Comparison of ENCODE assay signal across 8 cellular contexts in the genomic region with DNA sequence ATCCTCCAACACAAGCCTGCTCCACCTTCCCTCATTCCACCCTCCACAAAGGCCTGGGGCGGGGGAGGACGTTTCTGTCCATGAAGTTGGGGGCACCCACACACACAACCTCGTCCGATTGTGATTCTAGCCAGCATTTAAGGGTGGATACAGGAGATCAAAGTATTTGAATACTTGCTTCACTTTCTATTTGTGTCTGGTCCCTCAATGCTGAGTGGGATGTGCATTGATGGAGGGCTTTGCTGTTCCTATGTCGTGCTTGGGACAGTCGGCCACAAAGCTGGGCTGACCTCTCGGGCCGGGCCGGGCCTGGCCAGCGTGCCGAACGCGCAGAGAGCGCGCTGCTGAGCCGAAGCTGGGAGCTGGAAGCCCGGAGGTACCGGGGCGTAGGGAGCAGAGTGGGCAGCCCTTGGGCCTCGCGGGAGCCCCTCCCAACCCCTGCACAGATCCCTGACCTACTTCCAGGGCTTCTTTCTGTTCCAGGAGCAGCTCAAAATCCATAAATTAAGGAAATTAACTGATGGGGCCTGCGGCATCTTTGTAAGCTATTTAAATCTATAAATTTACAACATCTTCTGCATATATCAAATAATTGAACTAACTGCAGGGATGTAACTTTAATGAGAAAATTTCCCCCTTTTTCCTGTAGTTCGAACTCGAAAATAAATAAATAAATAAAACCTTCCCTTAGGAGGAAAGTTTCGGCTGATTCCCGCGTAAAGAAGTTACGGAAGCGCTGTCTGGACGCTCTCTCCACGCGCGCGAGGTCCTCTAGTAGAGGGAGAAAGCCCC. TPM values are rescaled to one million over a fixed set of nuclear protein-coding genes. Genes with fewer than 3 reads are reported as not detected.
DNase-seq lines count a peak whose midpoint lies in the region; ATAC-seq, FAIRE-seq and TF ChIP-seq lines count a peak whose summit lies in the region.

No MANE protein-coding gene starts in this region.

- no peak overlapping the region for H2BK12ac ChIP-seq in H1 (ENCODE audit: low read depth, low read length)

- intact Hi-C loops in naive thymus-derived CD4-positive, alpha-beta T cell (cut with micrococcal nuclease), result no loop called here

- no peaks in the 10 kb centered on the region for H4K20me1 ChIP-seq in H1 (replicated peaks in 1 of 2; ENCODE audit: control insufficient read depth in 1 of 2, insufficient read depth in 2 of 2, low read length in 2 of 2)

- H3K23me2 ChIP-seq in H1 (ENCODE audit: low read depth, low read length), result peaks cover 10% of the 10 kb centered on the region

- no peaks in the 10 kb centered on the region for H3K9me3 Mint-ChIP-seq in naive thymus-derived CD4-positive, alpha-beta T cell

- H3K56ac ChIP-seq in H1 (replicated peaks; ENCODE audit: insufficient read length, low read depth, low read length), result no peak overlapping the region

- H3K14ac ChIP-seq in H1 (ENCODE audit: insufficient read length), result no peak overlapping the region

- H4K5ac ChIP-seq in H1 (ENCODE audit: insufficient read length, low read depth, low read length), result no peak overlapping the region

- H3K4me3 Mint-ChIP-seq in naive thymus-derived CD4-positive, alpha-beta T cell, result peak overlapping the region; percentile 32 to 85 (median 58)

- peak overlapping the region in 2 of 4 experiments; percentile 20 to 33; a peak in 2 of 7 replicates for H3K9ac ChIP-seq in H1 (replicated peaks in 1 of 4; ENCODE audit: extremely low read depth in 1 of 4, low read depth in 3 of 4, low read length in 3 of 4)

- H2AFZ ChIP-seq in H1 (ENCODE audit: low read length), result peak overlapping the region; percentile 60; the same call in 1 of the 2 replicates

- H3K36me3 ChIP-seq in BE2C, result no peaks in the 10 kb centered on the region
- H3K36me3 ChIP-seq in H1 (ENCODE audit: control insufficient read depth in 2 of 4, insufficient read depth in 4 of 4, low read length in 3 of 4), result no peaks in the 10 kb centered on the region; a peak in 1 of 8 replicates
- H3K36me3 ChIP-seq in naive thymus-derived CD4-positive, alpha-beta T cell (ENCODE audit: control insufficient read depth in 2 of 3, insufficient read depth in 3 of 3, low read length in 3 of 3), result no peaks in the 10 kb centered on the region

- no peak overlapping the region for H2AK5ac ChIP-seq in H1 (ENCODE audit: low read depth, low read length)

- H3K23ac ChIP-seq in H1 (ENCODE audit: insufficient read length), result no peak overlapping the region

- H3K27me3 Mint-ChIP-seq in naive thymus-derived CD4-positive, alpha-beta T cell, result peaks cover 25 to 48% (median 32%) of the 10 kb centered on the region in 5 donors

- POLR2A ChIA-PET in H1 (lab: Charles Lee; ENCODE audit: partially characterized antibody), result interaction anchor here (0.5 to 2.2 kb wide), 24 partner anchors 9 to 379 kb away, joined by 3 to 9 read pairs (median 3); no protein-coding TSS in a partner anchor
- POLR2A ChIA-PET in naive thymus-derived CD4-positive, alpha-beta T cell (lab: Charles Lee), result no interaction called here

- H3K9me3 ChIP-seq in BE2C, result no peaks in the 10 kb centered on the region
- H3K9me3 ChIP-seq in H1 (ENCODE audit: insufficient read depth in 2 of 2, low read depth in 1 of 2, low read length in 1 of 2), result no peaks in the 10 kb centered on the region
- H3K9me3 ChIP-seq in naive thymus-derived CD4-positive, alpha-beta T cell (ENCODE audit: control insufficient read depth in 2 of 3, low read length in 3 of 3), result no peaks in the 10 kb centered on the region

- H2BK15ac ChIP-seq in H1 (ENCODE audit: low read length), result no peak overlapping the region

- H3K4me3 ChIP-seq in BE2C (ENCODE audit: low read depth, low read length) (peak overlapping the region; percentile 85), H1 (ENCODE audit: extremely low read depth in 1 of 4, insufficient read depth in 2 of 4, low read depth in 3 of 4, low read length in 4 of 4) (peak overlapping the region; percentile 40 to 91 (median 58))
- no peak overlapping the region for H3K4me3 ChIP-seq in naive thymus-derived CD4-positive, alpha-beta T cell (ENCODE audit: low read length)

- H3K36me3 Mint-ChIP-seq in naive thymus-derived CD4-positive, alpha-beta T cell, result peaks cover 0 to 3% (median 0%) of the 10 kb centered on the region in 5 donors

- no peak for ATAC-seq in naive thymus-derived CD4-positive, alpha-beta T cell
- no peak for ATAC-seq in left lobe of liver
- no peak for ATAC-seq in HG02571 (IDR thresholded peaks at IDR 0.05; ENCODE audit: unreplicated experiment)

- TF ChIP-seq CTCF in BE2C (IDR thresholded peaks at IDR 0.05; ENCODE audit: low read depth, low read length), result no peak
- no peak for TF ChIP-seq CTCF in H1 (IDR thresholded peaks at IDR 0.05; ENCODE audit: control extremely low read depth in 1 of 3, insufficient read depth in 1 of 3, low read depth in 1 of 3, low read length in 3 of 3)

- no peak overlapping the region for H2BK20ac ChIP-seq in H1 (ENCODE audit: low read length)

- H3K79me1 ChIP-seq in H1 (ENCODE audit: low read depth, low read length), result no peaks in the 10 kb centered on the region

- no peak for DNase-seq in BE2C
- DNase-seq in NCI-H526 treated with DMSO at 0.1 percent for 48 hours (lab: John Stamatoyannopoulos, UW), result peak; percentile 61
- DNase-seq in H1 (ENCODE audit: low read depth in 1 of 2, low spot score in 2 of 2), result peak in 1 of 2 experiments; percentile 65
- DNase-seq in naive thymus-derived CD4-positive, alpha-beta T cell, result no peak
- no peak for DNase-seq in D341Med (ENCODE audit: low spot score)
- DNase-seq in left lobe of liver (ENCODE audit: low spot score), result no peak
- no peak for DNase-seq in NCI-H128 (lab: John Stamatoyannopoulos, UW; ENCODE audit: unreplicated experiment)

- no peak overlapping the region for H3K27ac Mint-ChIP-seq in naive thymus-derived CD4-positive, alpha-beta T cell

- no peak for FAIRE-seq in H1 (lab: Jason Lieb, UNC)

- peak overlapping the region; percentile 66 to 84 for H3K4me2 ChIP-seq in H1 (ENCODE audit: insufficient read depth in 1 of 2, low read depth in 2 of 2, low read length in 2 of 2)

- H3K4me1 ChIP-seq in BE2C (peaks cover 20% of the 10 kb centered on the region), H1 (replicated peaks in 1 of 4; ENCODE audit: control insufficient read depth in 3 of 4, insufficient read depth in 4 of 4, low read length in 3 of 4) (peaks cover 7 to 14% (median 12%) of the 10 kb centered on the region in 4 experiments)
- H3K4me1 ChIP-seq in naive thymus-derived CD4-positive, alpha-beta T cell (ENCODE audit: control insufficient read depth in 2 of 2, insufficient read depth in 2 of 2, low read length in 2 of 2), result no peaks in the 10 kb centered on the region

- no peak overlapping the region for H2BK120ac ChIP-seq in H1 (replicated peaks; ENCODE audit: low read depth, low read length)

- peak overlapping the region; percentile 72 for H4K91ac ChIP-seq in H1 (replicated peaks; ENCODE audit: insufficient read length, low read length)

- H3K18ac ChIP-seq in H1 (ENCODE audit: extremely low read depth, low read length), result peak overlapping the region; percentile 33; the same call in 1 of the 2 replicates

- peaks cover 0 to 12% (median 4%) of the 10 kb centered on the region in 7 donors for H3K4me1 Mint-ChIP-seq in naive thymus-derived CD4-positive, alpha-beta T cell

- H3K79me2 ChIP-seq in H1 (ENCODE audit: control insufficient read depth in 1 of 2, insufficient read depth in 2 of 2, low read length in 2 of 2), result no peaks in the 10 kb centered on the region; a peak in 1 of 4 replicates

- H3K27me3 ChIP-seq in BE2C (no peaks in the 10 kb centered on the region), H1 (replicated peaks in 1 of 4; ENCODE audit: control insufficient read depth in 3 of 4, extremely low read depth in 1 of 4, insufficient read depth in 3 of 4, low read length in 3 of 4) (no peaks in the 10 kb centered on the region; a peak in 2 of 7 replicates)
- peaks cover 0 to 5% of the 10 kb centered on the region in 2 donors for H3K27me3 ChIP-seq in naive thymus-derived CD4-positive, alpha-beta T cell (ENCODE audit: control insufficient read depth in 2 of 2, insufficient read depth in 2 of 2, low read length in 2 of 2)

- TF ChIP-seq POLR2A in H1 (IDR thresholded peaks at IDR 0.05; ENCODE audit: control extremely low read depth in 1 of 2, low read depth in 2 of 2, low read length in 2 of 2), result no peak

- no peak overlapping the region for H3K4ac ChIP-seq in H1 (replicated peaks; ENCODE audit: insufficient read length, low read depth, low read length)

- TF ChIP-seq RAD21 in H1 (IDR thresholded peaks at IDR 0.05 in 1 of 2, conservative IDR thresholded peaks at IDR 0.05 in 1 of 2; ENCODE audit: low read depth in 2 of 2, low read length in 2 of 2), result no peak

- 26% methylated on average over 34 of the region's 34 CpGs; no CpG with 5 or more reads in 1 of the 2 experiments for WGBS in H1 (ENCODE audit: extremely low coverage in 1 of 2, insufficient coverage in 1 of 2, insufficient read length in 1 of 2, insufficient replicate concordance in 2 of 2, low coverage in 1 of 2, low lambda C conversion rate in 2 of 2, missing lambda C conversion rate in 1 of 2), 2 experiments

- TF ChIP-seq EP300 in H1 (IDR thresholded peaks at IDR 0.05; ENCODE audit: borderline replicate concordance in 1 of 2, low read depth in 2 of 2, low read length in 2 of 2), result no peak

- CTCF ChIA-PET in H1 (lab: Charles Lee; ENCODE audit: partially characterized antibody), result interaction anchor here (0.7 to 2.4 kb wide), 29 partner anchors 8 to 349 kb away, joined by 3 to 23 read pairs (median 3); no protein-coding TSS in a partner anchor
- CTCF ChIA-PET in naive thymus-derived CD4-positive, alpha-beta T cell (lab: Charles Lee), result interaction anchor here (0.7 to 0.9 kb wide), 3 partner anchors 17 to 354 kb away, joined by 3 read pairs; no protein-coding TSS in a partner anchor

- H4K8ac ChIP-seq in H1 (ENCODE audit: extremely low read depth, insufficient read depth, low read length), result no peak overlapping the region; the same call in none of the 2 replicates

- no peak overlapping the region for H2BK5ac ChIP-seq in H1 (ENCODE audit: low read depth, low read length)

- H3K27ac ChIP-seq in H1 (ENCODE audit: low read depth, low read length), result peak overlapping the region; percentile 72; the same call in 1 of the 2 replicates
- H3K27ac ChIP-seq in naive thymus-derived CD4-positive, alpha-beta T cell (ENCODE audit: low read depth, low read length), result no peak overlapping the region

RNA-seq across cellular contexts. Expression of a gene that starts 1.9 kb away (rescaled TPM):
- 45.2 TPM for polyA plus RNA-seq in BE2C (2012; ENCODE audit: insufficient read depth, insufficient read length, low read depth)
- 25.1 and 25.5 TPM in 2 replicates for total RNA-seq in H1 (2021; fragmentation: NEBNext Ultra II Directional; extraction: Animal tissue kit (Norgen Biotek cat#: 25700))
- polyA plus RNA-seq in H1 (2011; rRNA removed), result 27.0 and 51.8 TPM in 2 replicates
- 48.8 TPM for polyA plus RNA-seq in H1 (2011; cell fraction: cytosol; rRNA removed)
- polyA plus RNA-seq in H1 (2011; cell fraction: nucleus; rRNA removed), result 79.7 TPM
- 15.0 to 22.9 TPM (median 20.8 TPM) in 4 replicates for polyA plus RNA-seq in H1 (2012, experiment 1 of 2)
- 16.1 TPM for polyA plus RNA-seq in H1 (2012, experiment 2 of 2)
- 13.7 TPM for polyA plus RNA-seq in H1 (2013, experiment 1 of 2)
- polyA plus RNA-seq in H1 (2013, experiment 2 of 2), result 12.4 TPM
- 20.1 and 20.2 TPM in 2 replicates for polyA minus RNA-seq in H1 (2011; rRNA and poly(A)+ RNA removed)
- polyA minus RNA-seq in H1 (2011; cell fraction: cytosol; rRNA and poly(A)+ RNA removed), result 14.8 TPM
- 15.7 TPM for polyA minus RNA-seq in H1 (2011; cell fraction: nucleus; rRNA and poly(A)+ RNA removed)
- total RNA-seq in naive thymus-derived CD4-positive, alpha-beta T cell, result 10 to 100 TPM in 1 of 5 experiments, 1 to 10 TPM in 3, under 1 TPM in 1; 0.95 to 11.6 (median 2.5) TPM
- polyA plus RNA-seq in naive thymus-derived CD4-positive, alpha-beta T cell, result not detected
- 17.0 TPM for total RNA-seq in left lobe of liver
